Comparison of ENCODE assay signal across 24 cellular contexts in the genomic region with DNA sequence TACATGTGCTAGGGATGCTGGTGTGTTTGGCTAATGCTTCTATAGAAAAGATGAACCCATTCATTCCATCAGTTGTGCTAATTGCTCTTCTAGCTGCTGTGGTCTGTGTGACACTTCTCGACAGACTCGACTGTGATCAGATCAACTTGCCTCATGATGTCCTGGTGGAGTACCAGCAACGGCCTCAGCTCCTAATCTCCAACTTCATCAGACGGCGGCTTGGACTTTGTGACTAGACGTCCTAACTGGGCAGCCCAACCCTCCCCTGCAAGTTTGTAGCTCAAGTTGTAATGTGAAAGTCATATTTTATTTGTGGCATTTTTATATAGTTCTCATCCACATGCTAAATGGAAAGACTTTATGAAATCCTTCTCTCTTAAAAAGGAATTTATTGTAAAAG. TPM values are rescaled to one million over a fixed set of nuclear protein-coding genes. Genes with fewer than 3 reads are reported as not detected.
"Had no signal": no experiment of that assay in that cellular context is flagged by ENCODE, and none has a peak within 500 bp of the region (broad histone marks: within the 10 kb centered on the region; RNA-seq: fewer than 3 reads in every experiment).

No MANE protein-coding gene starts in this region.

- H3K9me3 ChIP-seq: left lung, sigmoid colon, suprapubic skin, thyroid gland, upper lobe of right lung, vagina had no signal

- H3K4me1 ChIP-seq: left lung, sigmoid colon, suprapubic skin, upper lobe of right lung had no signal

- DNase-seq: cortex of kidney; dorsolateral prefrontal cortex; effector CD8-positive, alpha-beta T cell; foreskin melanocyte; head of caudate nucleus; hippocampal formation; left lung; mesenchymal stem cell; naive thymus-derived CD8-positive, alpha-beta T cell; posterior cingulate gyrus; sigmoid colon; stimulated activated CD4-positive, alpha-beta T cell treated with anti-CD3 and anti-CD28 coated beads, Interleukin-12 subunit alpha, Interleukin-12 subunit beta, amount 100 ng/mL, for 4 hours; stimulated activated naive CD4-positive, alpha-beta T cell; thyroid gland; upper lobe of right lung had no signal

- H3K36me3 ChIP-seq: left lung, sigmoid colon, suprapubic skin, thyroid gland, upper lobe of right lung, vagina had no signal

- H3K4me3 ChIP-seq: dorsolateral prefrontal cortex, left lung, lung, sigmoid colon, skin epidermis, suprapubic skin, thyroid gland, upper lobe of right lung, vagina had no signal

- H3K27ac ChIP-seq: dorsolateral prefrontal cortex, left lung, sigmoid colon, suprapubic skin, thyroid gland, upper lobe of right lung, vagina had no signal

- ATAC-seq: left lung; naive thymus-derived CD8-positive, alpha-beta T cell; upper lobe of right lung had no signal

- H3K27me3 ChIP-seq: dorsolateral prefrontal cortex, left lung, sigmoid colon, suprapubic skin, thyroid gland, upper lobe of right lung, vagina had no signal

RNA-seq across cellular contexts. Expression of a gene that starts 33.0 kb away (rescaled TPM):
- total RNA-seq: kidney epithelial cell; left lung; lung; naive thymus-derived CD8-positive, alpha-beta T cell; neural crest cell; osteocyte; pulmonary artery endothelial cell; sigmoid colon; suprapubic skin; upper lobe of right lung; vagina had no signal
- polyA plus RNA-seq: esophagus; naive thymus-derived CD8-positive, alpha-beta T cell had no signal
